In genomic region chr1:160340146-160340545, GRCh38 we compare ENCODE assay signal across 12 cellular contexts. TPM values are rescaled to one million over a fixed set of nuclear protein-coding genes. Genes with fewer than 3 reads are reported as not detected.
DNase-seq lines count a peak whose midpoint lies in the region; ATAC-seq and TF ChIP-seq lines count a peak whose summit lies in the region.
"Had no signal": no experiment of that assay in that cellular context is flagged by ENCODE, and none has a peak within 500 bp of the region (broad histone marks: within the 10 kb centered on the region; RNA-seq: fewer than 3 reads in every experiment).

No MANE protein-coding gene starts in this region.

- H3K4me1 ChIP-seq in CD4-positive, alpha-beta memory T cell (ENCODE audit: insufficient read depth, low read length): peaks cover 40% of the 10 kb centered on the region
- no peaks in the 10 kb centered on the region for H3K4me1 ChIP-seq in H9 (ENCODE audit: insufficient read depth, low read length)

- H4K5ac ChIP-seq in H9 (ENCODE audit: insufficient read length, low read depth, low read length): no peak overlapping the region

- no peak overlapping the region for H3T11ph ChIP-seq in H9 (ENCODE audit: low read length)

- peak overlapping the region in 5 of 7 donors; percentile 17 to 100 (median 66) for H3K27ac Mint-ChIP-seq in CD4-positive, alpha-beta memory T cell
- H3K27ac Mint-ChIP-seq in activated naive CD8-positive, alpha-beta T cell treated with anti-CD3 and anti-CD28 coated beads, Interleukin-2, amount 50 U/mL, for 24 hours: peak overlapping the region; percentile 53
- H3K27ac Mint-ChIP-seq in memory B cell: peak overlapping the region; percentile 2
- H3K27ac Mint-ChIP-seq in progenitor cell of endocrine pancreas: no peak overlapping the region
- H3K27ac Mint-ChIP-seq in H9: no peak overlapping the region

- intact Hi-C loops in CD4-positive, alpha-beta memory T cell (cut with micrococcal nuclease): loop anchor here (5.0 to 10.0 kb wide), 2 partner anchors 185 to 727 kb away; partner anchors contain the start of genes ARHGAP30 and SLAMF6

- H2BK15ac ChIP-seq in H9 (ENCODE audit: low read depth, low read length): no peak overlapping the region

- H3K79me2 ChIP-seq in H9 (ENCODE audit: insufficient read depth, low read length): peaks cover 12% of the 10 kb centered on the region; the same call in 1 of the 2 replicates

- H3K4me3 Mint-ChIP-seq in CD4-positive, alpha-beta memory T cell: no peak overlapping the region
- no peak overlapping the region for H3K4me3 Mint-ChIP-seq in activated naive CD8-positive, alpha-beta T cell treated with anti-CD3 and anti-CD28 coated beads, Interleukin-2, amount 50 U/mL, for 24 hours
- H3K4me3 Mint-ChIP-seq in memory B cell (no peak overlapping the region), progenitor cell of endocrine pancreas (ENCODE audit: low read depth) (no peak overlapping the region), H9 (no peak overlapping the region)

- CTCF ChIA-PET in CD4-positive, alpha-beta memory T cell (lab: Charles Lee; ENCODE audit: partially characterized antibody): interaction anchor here (1.1 kb wide), 1 partner anchor 266 kb away, joined by 3 read pairs; no protein-coding TSS in a partner anchor

- no peaks in the 10 kb centered on the region for H3K27me3 ChIP-seq in CD4-positive, alpha-beta memory T cell (ENCODE audit: insufficient read depth, low read length)
- H3K27me3 ChIP-seq in H9 (ENCODE audit: insufficient read depth, low read length): no peaks in the 10 kb centered on the region
- H3K27me3 ChIP-seq: left lung had no signal

- no peaks in the 10 kb centered on the region for H4K20me1 ChIP-seq in H9 (ENCODE audit: control insufficient read depth, insufficient read depth, insufficient read length)

- H3K23ac ChIP-seq in H9 (ENCODE audit: insufficient read length, low read depth, low read length): no peak overlapping the region

- no peak overlapping the region for H4K91ac ChIP-seq in H9 (ENCODE audit: insufficient read length, low read depth, low read length)

- no CpG with 5 or more reads among the region's 3 CpGs for WGBS in H9 (ENCODE audit: extremely low coverage, insufficient read length, low lambda C conversion rate)

- H3K4me3 ChIP-seq in CD4-positive, alpha-beta memory T cell (ENCODE audit: low read length in 2 of 2): no peak overlapping the region

- DNase-seq in CD4-positive, alpha-beta memory T cell: no peak
- no peak for DNase-seq in activated naive CD8-positive, alpha-beta T cell treated with anti-CD3 and anti-CD28 coated beads, Interleukin-2, amount 50 U/mL, for 24 hours
- DNase-seq in memory B cell (ENCODE audit: low spot score in 2 of 2): no peak
- no peak for DNase-seq in progenitor cell of endocrine pancreas (ENCODE audit: low spot score, unreplicated experiment)
- no peak for DNase-seq in H9
- DNase-seq: KBM-7, left lung, NCI-H1105 had no signal

- no peak overlapping the region for H2BK120ac ChIP-seq in H9 (ENCODE audit: low read depth, low read length, poor library complexity, severe bottlenecking)

- H3K9me3 ChIP-seq in CD4-positive, alpha-beta memory T cell (ENCODE audit: control insufficient read depth in 1 of 2, low read length in 2 of 2): no peaks in the 10 kb centered on the region
- H3K9me3 ChIP-seq in H9 (ENCODE audit: control insufficient read depth, low read depth, low read length): no peaks in the 10 kb centered on the region
- H3K9me3 ChIP-seq: left lung, thoracic aorta had no signal

- H4K8ac ChIP-seq in H9 (replicated peaks; ENCODE audit: insufficient read length, low read depth, low read length): no peak overlapping the region

- H3K4me1 Mint-ChIP-seq in CD4-positive, alpha-beta memory T cell: peaks cover 30 to 59% (median 50%) of the 10 kb centered on the region in 4 donors
- H3K4me1 Mint-ChIP-seq in activated naive CD8-positive, alpha-beta T cell treated with anti-CD3 and anti-CD28 coated beads, Interleukin-2, amount 50 U/mL, for 24 hours: peaks cover 36% of the 10 kb centered on the region
- H3K4me1 Mint-ChIP-seq in memory B cell (peaks cover 31% of the 10 kb centered on the region), progenitor cell of endocrine pancreas (ENCODE audit: low read depth) (peaks cover 25% of the 10 kb centered on the region), H9 (peaks cover 25 to 26% of the 10 kb centered on the region in 2 experiments)

- peaks cover 9% of the 10 kb centered on the region for H3K79me1 ChIP-seq in H9 (ENCODE audit: insufficient read depth, low read depth, low read length, poor library complexity, severe bottlenecking)

- no peak overlapping the region for H2BK12ac ChIP-seq in H9 (ENCODE audit: insufficient read length, low read depth, low read length)

- no peak overlapping the region for H2AK5ac ChIP-seq in H9 (ENCODE audit: insufficient read length, low read length)

- H2BK5ac ChIP-seq in H9 (ENCODE audit: insufficient read length, low read length): no peak overlapping the region

- H3K4me2 ChIP-seq in H9 (ENCODE audit: insufficient read depth, insufficient read length, low read length): no peak overlapping the region

- H3K4ac ChIP-seq in H9 (ENCODE audit: low read depth, low read length): no peak overlapping the region

- no peak overlapping the region for H2BK20ac ChIP-seq in H9 (ENCODE audit: low read depth, low read length, poor library complexity, severe bottlenecking)

- H3K36me3 Mint-ChIP-seq in CD4-positive, alpha-beta memory T cell: peaks cover 30 to 72% of the 10 kb centered on the region in 2 donors
- peaks cover 42% of the 10 kb centered on the region for H3K36me3 Mint-ChIP-seq in activated naive CD8-positive, alpha-beta T cell treated with anti-CD3 and anti-CD28 coated beads, Interleukin-2, amount 50 U/mL, for 24 hours (ENCODE audit: low read depth)
- H3K36me3 Mint-ChIP-seq in memory B cell: peaks cover 24% of the 10 kb centered on the region
- peaks cover 9% of the 10 kb centered on the region for H3K36me3 Mint-ChIP-seq in progenitor cell of endocrine pancreas (ENCODE audit: insufficient read depth)
- peaks cover 10 to 44% (median 40%) of the 10 kb centered on the region in 3 experiments; a peak in 6 of 7 replicates for H3K36me3 Mint-ChIP-seq in H9 (ENCODE audit: insufficient read depth in 1 of 3, low read depth in 3 of 3)

- ATAC-seq in activated naive CD8-positive, alpha-beta T cell treated with anti-CD3 and anti-CD28 coated beads, Interleukin-2, amount 50 U/mL, for 24 hours: no peak
- ATAC-seq in memory B cell (ENCODE audit: low read depth) (no peak), HG03469 (IDR thresholded peaks at IDR 0.05; ENCODE audit: unreplicated experiment) (no peak)
- ATAC-seq: left lung, Right ventricle myocardium inferior had no signal

- TF ChIP-seq CTCF in progenitor cell of endocrine pancreas (IDR thresholded peaks at IDR 0.05; ENCODE audit: unreplicated experiment) (no peak), H9 (conservative IDR thresholded peaks at IDR 0.05) (no peak)

- H3K27ac ChIP-seq in CD4-positive, alpha-beta memory T cell (ENCODE audit: low read depth, low read length): no peak overlapping the region
- H3K27ac ChIP-seq in H9 (ENCODE audit: insufficient read length, low read depth, low read length): no peak overlapping the region
- H3K27ac ChIP-seq: thoracic aorta had no signal

- H2AFZ ChIP-seq in H9 (ENCODE audit: low read length): no peak overlapping the region

- POLR2A ChIA-PET in CD4-positive, alpha-beta memory T cell (lab: Charles Lee; ENCODE audit: partially characterized antibody): interaction anchor here (1.2 kb wide), 1 partner anchor 55 kb away, joined by 4 read pairs; the partner anchor contains the start of gene PEX19

- H3K9me3 Mint-ChIP-seq in CD4-positive, alpha-beta memory T cell: no peaks in the 10 kb centered on the region
- H3K9me3 Mint-ChIP-seq in activated naive CD8-positive, alpha-beta T cell treated with anti-CD3 and anti-CD28 coated beads, Interleukin-2, amount 50 U/mL, for 24 hours: no peaks in the 10 kb centered on the region
- no peaks in the 10 kb centered on the region for H3K9me3 Mint-ChIP-seq in memory B cell
- H3K9me3 Mint-ChIP-seq in progenitor cell of endocrine pancreas (ENCODE audit: low read depth): no peaks in the 10 kb centered on the region
- peaks cover 0 to 3% of the 10 kb centered on the region in 2 experiments; a peak in 1 of 5 replicates for H3K9me3 Mint-ChIP-seq in H9

- peaks cover 28% of the 10 kb centered on the region for H3K36me3 ChIP-seq in CD4-positive, alpha-beta memory T cell (ENCODE audit: insufficient read depth, low read length)

- no peak overlapping the region for H3K14ac ChIP-seq in H9 (ENCODE audit: insufficient read depth, low read length)

- no peak overlapping the region for H3K18ac ChIP-seq in H9 (ENCODE audit: insufficient read length, low read depth, low read length)

- peaks cover 7% of the 10 kb centered on the region for H3K23me2 ChIP-seq in H9 (ENCODE audit: insufficient read length, low read depth, low read length, poor library complexity, severe bottlenecking)

- H3K9ac ChIP-seq in H9 (ENCODE audit: extremely low read depth, insufficient read length, low read length): no peak overlapping the region

- H3K27me3 Mint-ChIP-seq in CD4-positive, alpha-beta memory T cell: no peaks in the 10 kb centered on the region
- no peaks in the 10 kb centered on the region for H3K27me3 Mint-ChIP-seq in activated naive CD8-positive, alpha-beta T cell treated with anti-CD3 and anti-CD28 coated beads, Interleukin-2, amount 50 U/mL, for 24 hours
- no peaks in the 10 kb centered on the region for H3K27me3 Mint-ChIP-seq in memory B cell
- H3K27me3 Mint-ChIP-seq in progenitor cell of endocrine pancreas: no peaks in the 10 kb centered on the region
- H3K27me3 Mint-ChIP-seq in H9 (ENCODE audit: low read depth): peaks cover 2% of the 10 kb centered on the region; the same call in 1 of the 2 replicates

- H3K56ac ChIP-seq in H9 (ENCODE audit: insufficient read length, low read depth, low read length): no peak overlapping the region

RNA-seq across cellular contexts. Expression of gene COPA, which starts 2.9 kb away (rescaled TPM):
- total RNA-seq in CD4-positive, alpha-beta memory T cell: 100 to 1,000 TPM; 128 to 132 TPM
- 100 to 1,000 TPM; 115 to 150 TPM for polyA plus RNA-seq in CD4-positive, alpha-beta memory T cell
- total RNA-seq in progenitor cell of endocrine pancreas (143 and 151 TPM in 2 replicates), H9 (2021) (118 TPM in 2 replicates)

RNA-seq across cellular contexts. Expression of gene NCSTN, which starts 3.0 kb away (rescaled TPM):
- 10 to 100 TPM; 62.2 to 68.0 TPM for total RNA-seq in CD4-positive, alpha-beta memory T cell
- 10 to 100 TPM; 68.1 to 93.1 TPM for polyA plus RNA-seq in CD4-positive, alpha-beta memory T cell
- total RNA-seq in progenitor cell of endocrine pancreas (139 and 142 TPM in 2 replicates), H9 (2021) (67.8 and 69.3 TPM in 2 replicates)

RNA-seq across cellular contexts. Expression of gene NHLH1, which starts 26.7 kb away (rescaled TPM):
- under 1 TPM; 0.41 to 0.42 TPM for total RNA-seq in CD4-positive, alpha-beta memory T cell
- not detected for polyA plus RNA-seq in CD4-positive, alpha-beta memory T cell
- total RNA-seq in progenitor cell of endocrine pancreas (0.78 and 0.96 TPM in 2 replicates), H9 (2021) (1.3 and 1.5 TPM in 2 replicates)
- total RNA-seq: dermis microvascular lymphatic vessel endothelial cell, Right ventricle myocardium inferior had no signal

RNA-seq across cellular contexts. Expression of gene PEX19, which starts 55.2 kb away (rescaled TPM):
- total RNA-seq in CD4-positive, alpha-beta memory T cell: 10 to 100 TPM; 53.5 to 60.6 TPM
- 10 to 100 TPM; 41.2 to 84.0 TPM for polyA plus RNA-seq in CD4-positive, alpha-beta memory T cell
- total RNA-seq in progenitor cell of endocrine pancreas: 73.8 and 74.8 TPM in 2 replicates
- total RNA-seq in H9 (2021): 86.8 and 92.7 TPM in 2 replicates

Comparison
In these comparisons a context has a peak if more than half of its experiments do, and no peak if none do; other contexts are left out.
1. H3K27ac Mint-ChIP-seq: peak in CD4-positive, alpha-beta memory T cell (5 of 7), activated naive CD8-positive, alpha-beta T cell treated with anti-CD3 and anti-CD28 coated beads, Interleukin-2, amount 50 U/mL, for 24 hours (single experiment) and memory B cell (single experiment); none in progenitor cell of endocrine pancreas (single experiment) and H9 (0 of 3).